ENCODE assay signal across 7 cellular contexts in genomic region chr1:27529638-27530018, GRCh38. TPM values are rescaled to one million over a fixed set of nuclear protein-coding genes. Genes with fewer than 3 reads are reported as not detected.
DNase-seq lines count a peak whose midpoint lies in the region; ATAC-seq and TF ChIP-seq lines count a peak whose summit lies in the region.

No MANE protein-coding gene starts in this region.

- H3K36me3 Mint-ChIP-seq in IgD-negative memory B cell: peaks cover 2% of the 10 kb centered on the region

- TF ChIP-seq CTCF in lung (IDR thresholded peaks at IDR 0.05; ENCODE audit: control extremely low read depth, extremely low read depth): no peak

- DNase-seq in adipocyte (ENCODE audit: low read depth) (no peak), lung (ENCODE audit: low spot score) (no peak), NCI-H524 treated with DMSO at 0.1 percent for 48 hours (lab: John Stamatoyannopoulos, UW) (no peak), Karpas-422 (no peak)

- no peaks in the 10 kb centered on the region for H3K9me3 ChIP-seq in adipocyte (ENCODE audit: control insufficient read depth, low read length)
- H3K9me3 ChIP-seq in lung (ENCODE audit: control insufficient read depth in 2 of 2, insufficient read depth in 1 of 2, low read length in 1 of 2): no peaks in the 10 kb centered on the region
- no peaks in the 10 kb centered on the region for H3K9me3 ChIP-seq in stomach smooth muscle (ENCODE audit: control insufficient read depth in 2 of 2, low read length in 2 of 2)
- no peaks in the 10 kb centered on the region for H3K9me3 ChIP-seq in Karpas-422 (ENCODE audit: low read length)

- peaks cover 17 to 26% (median 25%) of the 10 kb centered on the region in 3 donors for H3K4me1 Mint-ChIP-seq in IgD-negative memory B cell

- peaks cover 34% of the 10 kb centered on the region for H3K4me1 ChIP-seq in adipocyte (ENCODE audit: control insufficient read depth, insufficient read depth, low read length)
- H3K4me1 ChIP-seq in lung (ENCODE audit: control insufficient read depth in 2 of 2, insufficient read depth in 2 of 2, low read length in 2 of 2): peaks cover 0 to 39% of the 10 kb centered on the region in 2 donors
- peaks cover 54% of the 10 kb centered on the region for H3K4me1 ChIP-seq in stomach smooth muscle (ENCODE audit: control insufficient read depth, insufficient read depth, low read length)
- H3K4me1 ChIP-seq in Karpas-422 (ENCODE audit: low read length): peaks cover 37% of the 10 kb centered on the region

- H3K27ac ChIP-seq in lung (ENCODE audit: low read depth in 1 of 2, low read length in 1 of 2) (peak overlapping the region; percentile 89 to 90), stomach smooth muscle (ENCODE audit: low read length) (peak overlapping the region; percentile 94), Karpas-422 (ENCODE audit: low read length) (no peak overlapping the region)

- H3K79me2 ChIP-seq in Karpas-422 (ENCODE audit: low read length): no peaks in the 10 kb centered on the region

- H3K9ac ChIP-seq in adipocyte (ENCODE audit: low read length) (peak overlapping the region; percentile 43), stomach smooth muscle (ENCODE audit: low read length in 2 of 2) (peak overlapping the region; percentile 40 to 79), Karpas-422 (ENCODE audit: low read length) (no peak overlapping the region)

- ATAC-seq in lung (ENCODE audit: insufficient read depth, low FRiP score) (no peak), HG03457 (IDR thresholded peaks at IDR 0.05; ENCODE audit: unreplicated experiment) (no peak)

- H3K4me3 ChIP-seq in adipocyte (ENCODE audit: low read length) (no peak overlapping the region), lung (no peak overlapping the region), stomach smooth muscle (ENCODE audit: low read length in 2 of 2) (no peak overlapping the region), Karpas-422 (ENCODE audit: low read length) (no peak overlapping the region)

- H3K4me2 ChIP-seq in Karpas-422 (ENCODE audit: low read depth, low read length, poor library complexity, severe bottlenecking): no peak overlapping the region

- H3K9me2 ChIP-seq in Karpas-422 (replicated peaks; ENCODE audit: insufficient read depth, low read length): no peaks in the 10 kb centered on the region

- no peaks in the 10 kb centered on the region for H3K9me3 Mint-ChIP-seq in IgD-negative memory B cell

- no peak overlapping the region for H2AFZ ChIP-seq in Karpas-422 (ENCODE audit: low read length)

- H3K27ac Mint-ChIP-seq in IgD-negative memory B cell: peak overlapping the region in 2 of 3 donors; percentile 61 to 84

- 67 to 93% methylated on average over 7 of the region's 7 CpGs for WGBS in lung, 2 donors

- H3K4me3 Mint-ChIP-seq in IgD-negative memory B cell: peak overlapping the region in 3 of 4 donors; percentile 56 to 86 (median 57)

- H3K27me3 ChIP-seq in adipocyte (replicated peaks; ENCODE audit: control insufficient read depth, insufficient read depth, low read length): no peaks in the 10 kb centered on the region
- no peaks in the 10 kb centered on the region for H3K27me3 ChIP-seq in lung (ENCODE audit: control insufficient read depth, insufficient read depth)
- H3K27me3 ChIP-seq in stomach smooth muscle (ENCODE audit: control insufficient read depth in 1 of 2, insufficient read depth in 2 of 2, low read length in 2 of 2): no peaks in the 10 kb centered on the region
- no peaks in the 10 kb centered on the region for H3K27me3 ChIP-seq in Karpas-422 (ENCODE audit: low read length)

- H3K27me3 Mint-ChIP-seq in IgD-negative memory B cell: peaks cover 4% of the 10 kb centered on the region

- H3K36me3 ChIP-seq in adipocyte (ENCODE audit: control insufficient read depth, insufficient read depth, low read length, severe bottlenecking) (peaks cover 20% of the 10 kb centered on the region), lung (ENCODE audit: control insufficient read depth in 2 of 2, insufficient read depth in 2 of 2, low read length in 2 of 2) (peaks cover 2 to 6% of the 10 kb centered on the region in 2 donors), stomach smooth muscle (ENCODE audit: control insufficient read depth in 2 of 2, insufficient read depth in 2 of 2, low read length in 2 of 2) (peaks cover 12 to 14% of the 10 kb centered on the region in 2 donors), Karpas-422 (ENCODE audit: insufficient read depth, low read length) (no peaks in the 10 kb centered on the region)

- H4K20me1 ChIP-seq in Karpas-422 (ENCODE audit: insufficient read depth, low read depth, low read length): no peaks in the 10 kb centered on the region

RNA-seq across cellular contexts. Expression of gene WASF2, which starts 39.7 kb away (rescaled TPM):
- polyA plus RNA-seq in IgD-negative memory B cell: 105 TPM
- total RNA-seq in lung: 100 to 1,000 TPM in 1 of 2 donors, 10 to 100 TPM in 1; 47.9 to 136 TPM
- 10 to 100 TPM; 27.3 to 51.0 TPM for polyA plus RNA-seq in lung
- 20.2 and 21.7 TPM in 2 replicates for total RNA-seq in Karpas-422 (2014; rRNA removed; shearing (Covaris generic); ENCODE audit: low replicate concordance)
